Comparison of ENCODE assay signal across 11 cellular contexts in the genomic region with DNA sequence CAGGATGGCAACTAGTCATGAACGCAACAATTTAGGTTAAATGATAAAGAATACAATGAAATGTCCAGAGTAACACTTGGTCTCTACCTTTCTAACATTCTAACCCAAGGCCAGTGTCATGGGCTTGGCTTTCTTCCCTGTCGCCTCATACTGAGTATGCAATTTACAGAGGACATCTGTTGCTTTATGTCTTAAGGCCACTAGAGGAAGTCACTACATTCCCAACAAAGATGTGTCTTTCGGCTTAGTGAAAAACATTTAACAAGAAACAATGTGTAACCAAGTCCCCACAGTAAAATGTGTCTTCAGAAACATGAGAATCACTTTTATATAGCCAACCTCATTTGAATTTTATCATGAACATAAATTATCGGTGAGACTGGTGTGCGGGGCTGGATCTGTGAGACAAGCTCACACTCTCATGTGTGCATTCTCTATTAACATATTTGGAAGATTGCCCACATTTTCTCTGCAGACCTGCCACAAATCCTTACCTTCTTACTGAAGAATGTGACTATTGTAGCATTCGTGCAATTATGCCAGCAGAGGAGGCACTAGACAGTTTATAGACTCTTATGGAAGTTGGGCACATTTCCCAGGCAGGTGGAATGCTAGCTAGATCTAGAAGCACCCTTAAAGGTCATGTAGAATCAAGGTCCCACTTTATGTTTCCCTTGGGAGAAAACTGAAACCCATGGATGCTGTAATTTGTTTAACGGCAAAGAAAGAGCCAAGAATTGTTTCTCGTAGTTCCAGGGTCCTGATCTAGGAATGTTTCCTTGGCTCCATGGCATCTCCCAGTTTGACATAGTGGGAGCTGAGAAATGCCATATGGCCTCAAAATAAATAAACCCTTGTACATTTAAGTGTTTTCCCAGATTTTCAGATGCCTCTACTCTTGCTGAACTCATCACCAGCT.
A peak's percentile ranks its signal among the peaks of the same experiment; 100 is the strongest.
DNase-seq lines count a peak whose midpoint lies in the region; ATAC-seq, FAIRE-seq and TF ChIP-seq lines count a peak whose summit lies in the region.
"Had no signal": no experiment of that assay in that cellular context is flagged by ENCODE, and none has a peak within 500 bp of the region (broad histone marks: within the 10 kb centered on the region; RNA-seq: fewer than 3 reads in every experiment).

No MANE protein-coding gene starts in this region.

- 78% methylated on average over 8 of the region's 8 CpGs for WGBS in HepG2 (ENCODE audit: low lambda C conversion rate)
- 81% methylated on average over 8 of the region's 8 CpGs for WGBS in right lobe of liver (ENCODE audit: insufficient coverage, low coverage, low lambda C conversion rate, missing lambda C conversion rate)
- 93% methylated on average over 8 of the region's 8 CpGs; no CpG with 5 or more reads in 1 of the 2 experiments for WGBS in H1 (ENCODE audit: extremely low coverage in 1 of 2, insufficient coverage in 1 of 2, insufficient read length in 1 of 2, insufficient replicate concordance in 2 of 2, low coverage in 1 of 2, low lambda C conversion rate in 2 of 2, missing lambda C conversion rate in 1 of 2), 2 experiments
- WGBS in ovary, 3 donors: 56 to 60% (median 57%) methylated on average over 8 of the region's 8 CpGs

- H3K79me1 ChIP-seq in H1 (ENCODE audit: low read depth, low read length): no peaks in the 10 kb centered on the region

- H2BK15ac ChIP-seq in H1 (ENCODE audit: low read length): no peak overlapping the region

- H4K20me1 ChIP-seq in HepG2 (ENCODE audit: insufficient read depth, low read length): no peaks in the 10 kb centered on the region
- H4K20me1 ChIP-seq in H1 (replicated peaks in 1 of 2; ENCODE audit: control insufficient read depth in 1 of 2, insufficient read depth in 2 of 2, low read length in 2 of 2): no peaks in the 10 kb centered on the region

- TF ChIP-seq POLR2A in HepG2 (IDR thresholded peaks at IDR 0.05; ENCODE audit: insufficient read depth in 1 of 2, low read depth in 2 of 2, low read length in 2 of 2): no peak
- TF ChIP-seq POLR2A in right lobe of liver (IDR thresholded peaks at IDR 0.05): no peak
- no peak for TF ChIP-seq POLR2A in H1 (IDR thresholded peaks at IDR 0.05; ENCODE audit: control extremely low read depth in 1 of 2, low read depth in 2 of 2, low read length in 2 of 2)
- no peak for TF ChIP-seq POLR2A in ovary (IDR thresholded peaks at IDR 0.05)

- H2AK5ac ChIP-seq in H1 (ENCODE audit: low read depth, low read length): no peak overlapping the region

- no peak overlapping the region for H3K23ac ChIP-seq in H1 (ENCODE audit: insufficient read length)

- H3K4me3 ChIP-seq in HepG2 (replicated peaks in 1 of 3; ENCODE audit: insufficient read depth in 1 of 3, low read depth in 2 of 3, low read length in 3 of 3) (no peak overlapping the region), right lobe of liver (no peak overlapping the region), H1 (ENCODE audit: extremely low read depth in 1 of 4, insufficient read depth in 2 of 4, low read depth in 3 of 4, low read length in 4 of 4) (no peak overlapping the region), ovary (no peak overlapping the region)

- no peak overlapping the region for H3K4me2 ChIP-seq in HepG2 (ENCODE audit: low read depth, low read length)
- H3K4me2 ChIP-seq in H1 (ENCODE audit: insufficient read depth in 1 of 2, low read depth in 2 of 2, low read length in 2 of 2): no peak overlapping the region

- H3K36me3 ChIP-seq in HepG2 (replicated peaks in 1 of 2; ENCODE audit: control insufficient read depth in 1 of 2, insufficient read depth in 2 of 2, low read length in 2 of 2) (no peaks in the 10 kb centered on the region; a peak in 1 of 5 replicates), right lobe of liver (no peaks in the 10 kb centered on the region), H1 (ENCODE audit: control insufficient read depth in 2 of 4, insufficient read depth in 4 of 4, low read length in 3 of 4) (no peaks in the 10 kb centered on the region; a peak in 1 of 8 replicates), ovary (no peaks in the 10 kb centered on the region)

- no peaks in the 10 kb centered on the region for H3K4me1 ChIP-seq in HepG2 (ENCODE audit: insufficient read depth, low read length)
- no peaks in the 10 kb centered on the region for H3K4me1 ChIP-seq in right lobe of liver
- H3K4me1 ChIP-seq in H1 (replicated peaks in 1 of 4; ENCODE audit: control insufficient read depth in 3 of 4, insufficient read depth in 4 of 4, low read length in 3 of 4): peaks cover 0 to 8% (median 0%) of the 10 kb centered on the region in 4 experiments; a peak in 1 of 7 replicates
- peaks cover 3% of the 10 kb centered on the region for H3K4me1 ChIP-seq in ovary (ENCODE audit: insufficient read depth)

- no peak overlapping the region for H4K8ac ChIP-seq in H1 (ENCODE audit: extremely low read depth, insufficient read depth, low read length)

- H3K9me3 ChIP-seq in HepG2 (ENCODE audit: low read length) (no peaks in the 10 kb centered on the region), right lobe of liver (no peaks in the 10 kb centered on the region), H1 (ENCODE audit: insufficient read depth in 2 of 2, low read depth in 1 of 2, low read length in 1 of 2) (no peaks in the 10 kb centered on the region), ovary (no peaks in the 10 kb centered on the region)

- H3K79me2 ChIP-seq in HepG2 (ENCODE audit: insufficient read depth, low read length): no peaks in the 10 kb centered on the region
- H3K79me2 ChIP-seq in H1 (ENCODE audit: control insufficient read depth in 1 of 2, insufficient read depth in 2 of 2, low read length in 2 of 2): no peaks in the 10 kb centered on the region

- H2BK20ac ChIP-seq in H1 (ENCODE audit: low read length): no peak overlapping the region

- TF ChIP-seq EP300 in HepG2 (IDR thresholded peaks at IDR 0.05; ENCODE audit: low read depth in 2 of 2, low read length in 2 of 2) (no peak), HepG2 (CRISPR knock-in tag; IDR thresholded peaks at IDR 0.05; ENCODE audit: borderline replicate concordance) (no peak), H1 (IDR thresholded peaks at IDR 0.05; ENCODE audit: borderline replicate concordance in 1 of 2, low read depth in 2 of 2, low read length in 2 of 2) (no peak), ovary (IDR thresholded peaks at IDR 0.05) (no peak)

- DNase-seq in HepG2 (ENCODE audit: low spot score) (no peak), right lobe of liver (no peak), NCI-H345 (lab: John Stamatoyannopoulos, UW) (peak; percentile 89), H1 (ENCODE audit: low read depth in 1 of 2, low spot score in 2 of 2) (no peak), amygdala (lab: John Stamatoyannopoulos, UW) (no peak), ovary (no peak), KG1 (lab: John Stamatoyannopoulos, UW) (no peak), posterior vena cava (ENCODE audit: low spot score) (no peak)
- DNase-seq: effector memory CD8-positive, alpha-beta T cell; kidney had no signal

- TF ChIP-seq RAD21 in HepG2 (CRISPR knock-in tag; IDR thresholded peaks at IDR 0.05): no peak
- peak; percentile 50 to 58 for TF ChIP-seq RAD21 in H1 (IDR thresholded peaks at IDR 0.05 in 1 of 2, conservative IDR thresholded peaks at IDR 0.05 in 1 of 2; ENCODE audit: low read depth in 2 of 2, low read length in 2 of 2)

- in situ Hi-C loops in HepG2 (cut with HindIII; ENCODE audit: extremely low pct_ligation_motif_present, low pct_unique_long_range_greater_than_20kb): no loop called here

- TF ChIP-seq CTCF in HepG2 (CRISPR knock-in tag; IDR thresholded peaks at IDR 0.05): no peak
- TF ChIP-seq CTCF in right lobe of liver (IDR thresholded peaks at IDR 0.05): peak in 1 of 4 donors; percentile 5
- peak in 1 of 3 experiments; percentile 34; a peak in 1 of 4 replicates for TF ChIP-seq CTCF in H1 (IDR thresholded peaks at IDR 0.05; ENCODE audit: control extremely low read depth in 1 of 3, insufficient read depth in 1 of 3, low read depth in 1 of 3, low read length in 3 of 3)
- no peak for TF ChIP-seq CTCF in ovary (IDR thresholded peaks at IDR 0.05)

- ATAC-seq in HepG2 (peak; percentile 38; the same call in 1 of the 3 replicates), right lobe of liver (no peak)
- ATAC-seq: effector memory CD8-positive, alpha-beta T cell; stimulated activated effector memory CD8-positive, alpha-beta T cell treated with anti-CD3 and anti-CD28 coated beads, Interleukin-12 subunit alpha, Interleukin-12 subunit beta, amount 100 ng/mL, for 72 hours had no signal

- no peak overlapping the region for H3K56ac ChIP-seq in H1 (replicated peaks; ENCODE audit: insufficient read length, low read depth, low read length)

- H4K91ac ChIP-seq in H1 (replicated peaks; ENCODE audit: insufficient read length, low read length): no peak overlapping the region

- no peak overlapping the region for H3K4ac ChIP-seq in H1 (replicated peaks; ENCODE audit: insufficient read length, low read depth, low read length)

- H3K18ac ChIP-seq in H1 (ENCODE audit: extremely low read depth, low read length): no peak overlapping the region

- FAIRE-seq in HepG2 (lab: Jason Lieb, UNC) (peak; percentile 47), H1 (lab: Jason Lieb, UNC) (no peak)

- CTCF ChIA-PET in HepG2 (lab: Yijun Ruan, JAX; ENCODE audit: low intra/inter-chr PET ratio, low total read pairs) (no interaction called here), H1 (lab: Charles Lee; ENCODE audit: partially characterized antibody) (interaction anchor here (0.8 to 1.7 kb wide), 3 partner anchors 9 to 99 kb away, joined by 3 to 6 read pairs (median 4); no protein-coding TSS in a partner anchor)

- H3K27ac ChIP-seq in HepG2 (ENCODE audit: extremely low read length, insufficient read depth, low read length) (no peak overlapping the region), right lobe of liver (no peak overlapping the region), H1 (ENCODE audit: low read depth, low read length) (no peak overlapping the region), ovary (no peak overlapping the region)

- POLR2A ChIA-PET in HepG2 (lab: Yijun Ruan, JAX) (no interaction called here), H1 (lab: Charles Lee; ENCODE audit: partially characterized antibody) (no interaction called here)

- H2BK120ac ChIP-seq in H1 (replicated peaks; ENCODE audit: low read depth, low read length): no peak overlapping the region

- H3K23me2 ChIP-seq in H1 (ENCODE audit: low read depth, low read length): no peaks in the 10 kb centered on the region

- no peak overlapping the region for H2BK12ac ChIP-seq in H1 (ENCODE audit: low read depth, low read length)

- H3K14ac ChIP-seq in H1 (ENCODE audit: insufficient read length): no peak overlapping the region

- H2AFZ ChIP-seq in HepG2 (ENCODE audit: low read length) (no peak overlapping the region), H1 (ENCODE audit: low read length) (no peak overlapping the region)

- H3K9ac ChIP-seq in HepG2 (ENCODE audit: insufficient read depth, low read depth, low read length) (no peak overlapping the region), H1 (replicated peaks in 1 of 4; ENCODE audit: extremely low read depth in 1 of 4, low read depth in 3 of 4, low read length in 3 of 4) (no peak overlapping the region)

- H3K27me3 ChIP-seq in HepG2 (ENCODE audit: control insufficient read depth in 1 of 2, insufficient read depth in 2 of 2, low read length in 2 of 2) (0 out of 5 replicates have a peak, but pooled peaks cover 0 to 1% of the 10 kb centered on the region in 2 experiments), right lobe of liver (no peaks in the 10 kb centered on the region), H1 (replicated peaks in 1 of 4; ENCODE audit: control insufficient read depth in 3 of 4, extremely low read depth in 1 of 4, insufficient read depth in 3 of 4, low read length in 3 of 4) (no peaks in the 10 kb centered on the region), ovary (no peaks in the 10 kb centered on the region)

- intact Hi-C loops in HepG2 (cut with micrococcal nuclease; ENCODE audit: unreplicated experiment): no loop called here
- intact Hi-C loops in right lobe of liver (cut with DNase I): no loop called here
- intact Hi-C loops in ovary (cut with DNase I): no loop called here
- intact Hi-C loops in posterior vena cava (cut with DNase I): no loop called here

- BruUV-seq in HepG2 (replicated peaks; lab: Mats Ljungman, UMichigan): no TSS peak

- H2BK5ac ChIP-seq in H1 (ENCODE audit: low read depth, low read length): no peak overlapping the region

- H4K5ac ChIP-seq in H1 (ENCODE audit: insufficient read length, low read depth, low read length): no peak overlapping the region
